10 cellular contexts compared by ENCODE assay signal in the genomic region with DNA sequence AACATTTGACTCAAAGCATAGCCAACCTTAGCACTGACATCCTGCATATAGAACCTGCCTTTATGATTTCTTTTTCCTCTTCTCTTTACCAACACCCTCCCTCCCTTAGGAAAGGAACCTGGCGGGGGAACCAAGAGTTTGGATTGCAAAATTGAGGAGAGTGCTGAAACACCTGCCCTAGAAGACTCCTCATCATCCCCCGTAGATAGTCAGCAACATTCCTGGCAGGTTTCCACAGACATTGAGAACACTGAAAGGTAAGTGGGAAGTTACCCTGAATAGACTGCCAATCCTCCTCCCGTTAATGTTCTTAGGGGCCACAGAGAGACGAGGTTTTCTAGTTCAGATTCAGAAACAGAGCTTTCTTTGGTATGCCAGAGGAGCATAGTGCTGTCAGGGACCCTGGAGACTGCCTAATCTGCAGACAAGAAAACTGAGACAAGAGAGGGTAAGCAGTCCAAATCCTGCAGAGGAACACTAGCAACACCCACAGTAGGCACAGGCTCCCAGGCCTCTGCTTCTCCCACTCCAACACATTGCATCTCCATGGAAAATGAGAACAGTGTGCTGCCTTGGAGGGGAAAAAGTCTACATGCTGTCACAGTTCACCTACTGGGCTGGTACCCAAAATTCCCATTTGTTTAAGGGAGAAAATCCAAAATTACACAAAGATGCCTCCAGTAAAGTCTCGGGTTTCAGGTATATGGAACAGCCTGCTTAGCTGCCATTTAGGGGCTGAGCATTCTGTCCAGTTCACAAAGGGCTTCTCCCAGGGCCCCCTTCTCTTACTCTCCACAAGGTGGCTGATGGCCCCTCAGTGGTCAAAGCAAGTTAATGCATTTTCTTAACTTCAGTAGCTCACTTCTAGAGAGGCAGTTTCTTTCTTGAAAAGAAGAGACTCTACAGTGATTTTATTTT.
DNase-seq lines count a peak whose midpoint lies in the region; ATAC-seq, FAIRE-seq and TF ChIP-seq lines count a peak whose summit lies in the region.
"Had no signal": no experiment of that assay in that cellular context is flagged by ENCODE, and none has a peak within 500 bp of the region (broad histone marks: within the 10 kb centered on the region; RNA-seq: fewer than 3 reads in every experiment).

No MANE protein-coding gene starts in this region.

- no peaks in the 10 kb centered on the region for H3K79me1 ChIP-seq in H1 (ENCODE audit: low read depth, low read length)

- H4K91ac ChIP-seq in H1 (replicated peaks; ENCODE audit: insufficient read length, low read length): no peak overlapping the region

- H2AFZ ChIP-seq in H1 (ENCODE audit: low read length): peak overlapping the region; percentile 29; the same call in 1 of the 2 replicates

- peak; percentile 77 to 82 for TF ChIP-seq RAD21 in H1 (IDR thresholded peaks at IDR 0.05 in 1 of 2, conservative IDR thresholded peaks at IDR 0.05 in 1 of 2; ENCODE audit: low read depth in 2 of 2, low read length in 2 of 2)

- no peak overlapping the region for H3K14ac ChIP-seq in H1 (ENCODE audit: insufficient read length)

- FAIRE-seq in H1 (lab: Jason Lieb, UNC): peak; percentile 36
- FAIRE-seq: GM18507 had no signal

- H2BK20ac ChIP-seq in H1 (ENCODE audit: low read length): no peak overlapping the region

- H4K8ac ChIP-seq in H1 (ENCODE audit: extremely low read depth, insufficient read depth, low read length): no peak overlapping the region

- TF ChIP-seq CTCF in GM12864 (IDR thresholded peaks at IDR 0.05; ENCODE audit: low read depth, low read length, missing control alignments) (peak; percentile 36), H1 (IDR thresholded peaks at IDR 0.05; ENCODE audit: control extremely low read depth in 1 of 3, insufficient read depth in 1 of 3, low read depth in 1 of 3, low read length in 3 of 3) (peak; percentile 42 to 98 (median 61)), neural crest cell (conservative IDR thresholded peaks at IDR 0.05) (peak; percentile 60), GM13976 (IDR thresholded peaks at IDR 0.05; ENCODE audit: borderline replicate concordance, control extremely low read depth, extremely low read depth, insufficient read depth, missing control alignments) (no peak)
- no peak for TF ChIP-seq CTCF in activated CD8-positive, alpha-beta T cell treated with anti-CD3 and anti-CD28 coated beads for 36 hours (IDR thresholded peaks at IDR 0.05)

- TF ChIP-seq POLR2A in H1 (IDR thresholded peaks at IDR 0.05; ENCODE audit: control extremely low read depth in 1 of 2, low read depth in 2 of 2, low read length in 2 of 2): no peak

- H3K18ac ChIP-seq in H1 (ENCODE audit: extremely low read depth, low read length): no peak overlapping the region

- H3K27ac Mint-ChIP-seq in neural crest cell (ENCODE audit: unreplicated experiment): no peak overlapping the region
- no peak overlapping the region for H3K27ac Mint-ChIP-seq in activated CD8-positive, alpha-beta T cell treated with anti-CD3 and anti-CD28 coated beads for 36 hours

- no peaks in the 10 kb centered on the region for H3K27me3 Mint-ChIP-seq in neural crest cell (ENCODE audit: low read depth)
- H3K27me3 Mint-ChIP-seq in activated CD8-positive, alpha-beta T cell treated with anti-CD3 and anti-CD28 coated beads for 36 hours: no peaks in the 10 kb centered on the region

- no peak overlapping the region for H3K56ac ChIP-seq in H1 (replicated peaks; ENCODE audit: insufficient read length, low read depth, low read length)

- no peak for ATAC-seq in GM18858 (IDR thresholded peaks at IDR 0.05; ENCODE audit: unreplicated experiment)
- no peak for ATAC-seq in activated CD8-positive, alpha-beta T cell treated with anti-CD3 and anti-CD28 coated beads for 36 hours

- TF ChIP-seq EP300 in H1 (IDR thresholded peaks at IDR 0.05; ENCODE audit: borderline replicate concordance in 1 of 2, low read depth in 2 of 2, low read length in 2 of 2): no peak

- no peak overlapping the region for H2BK12ac ChIP-seq in H1 (ENCODE audit: low read depth, low read length)

- no peak overlapping the region for H3K4me2 ChIP-seq in H1 (ENCODE audit: insufficient read depth in 1 of 2, low read depth in 2 of 2, low read length in 2 of 2)

- no peak overlapping the region for H2BK15ac ChIP-seq in H1 (ENCODE audit: low read length)

- H3K36me3 Mint-ChIP-seq in neural crest cell (ENCODE audit: low read depth): no peaks in the 10 kb centered on the region
- no peaks in the 10 kb centered on the region for H3K36me3 Mint-ChIP-seq in activated CD8-positive, alpha-beta T cell treated with anti-CD3 and anti-CD28 coated beads for 36 hours (ENCODE audit: low read depth)

- no peaks in the 10 kb centered on the region for H3K9me3 Mint-ChIP-seq in neural crest cell
- no peaks in the 10 kb centered on the region for H3K9me3 Mint-ChIP-seq in activated CD8-positive, alpha-beta T cell treated with anti-CD3 and anti-CD28 coated beads for 36 hours

- 85% methylated on average over 5 of the region's 5 CpGs; no CpG with 5 or more reads in 1 of the 2 experiments for WGBS in H1 (ENCODE audit: extremely low coverage in 1 of 2, insufficient coverage in 1 of 2, insufficient read length in 1 of 2, insufficient replicate concordance in 2 of 2, low coverage in 1 of 2, low lambda C conversion rate in 2 of 2, missing lambda C conversion rate in 1 of 2), 2 experiments

- H3K4me3 ChIP-seq in GM12864 (ENCODE audit: low read depth, low read length) (no peak overlapping the region), H1 (ENCODE audit: extremely low read depth in 1 of 4, insufficient read depth in 2 of 4, low read depth in 3 of 4, low read length in 4 of 4) (no peak overlapping the region)
- H3K4me3 ChIP-seq: breast epithelium had no signal

- H3K4me3 Mint-ChIP-seq in neural crest cell: no peak overlapping the region
- no peak overlapping the region for H3K4me3 Mint-ChIP-seq in activated CD8-positive, alpha-beta T cell treated with anti-CD3 and anti-CD28 coated beads for 36 hours

- H3K4me1 ChIP-seq in H1 (replicated peaks in 1 of 4; ENCODE audit: control insufficient read depth in 3 of 4, insufficient read depth in 4 of 4, low read length in 3 of 4): peaks cover 0 to 12% (median 2%) of the 10 kb centered on the region in 4 experiments; a peak in 4 of 7 replicates
- H3K4me1 ChIP-seq: breast epithelium had no signal

- DNase-seq in GM12864 (ENCODE audit: low read depth) (no peak), NAMALWA (ENCODE audit: low spot score) (peak; percentile 52), H1 (ENCODE audit: low read depth in 1 of 2, low spot score in 2 of 2) (no peak), neural crest cell (ENCODE audit: low read depth, low spot score) (no peak), NOMO-1 treated with DMSO at 0.1 percent for 48 hours (lab: John Stamatoyannopoulos, UW; ENCODE audit: unreplicated experiment) (no peak), GM13976 (ENCODE audit: low spot score) (no peak)
- no peak for DNase-seq in activated CD8-positive, alpha-beta T cell treated with anti-CD3 and anti-CD28 coated beads for 36 hours

- H3K4ac ChIP-seq in H1 (replicated peaks; ENCODE audit: insufficient read length, low read depth, low read length): no peak overlapping the region

- no peak overlapping the region for H2BK120ac ChIP-seq in H1 (replicated peaks; ENCODE audit: low read depth, low read length)

- no peak overlapping the region for H4K5ac ChIP-seq in H1 (ENCODE audit: insufficient read length, low read depth, low read length)

- H2AK5ac ChIP-seq in H1 (ENCODE audit: low read depth, low read length): no peak overlapping the region

- in situ Hi-C loops in GM13976 (cut with MboI; ENCODE audit: low sequenced_read_pairs, unreplicated experiment): no loop called here

- intact Hi-C loops in activated CD8-positive, alpha-beta T cell treated with anti-CD3 and anti-CD28 coated beads for 36 hours (cut with micrococcal nuclease): no loop called here

- no peaks in the 10 kb centered on the region for H3K79me2 ChIP-seq in H1 (ENCODE audit: control insufficient read depth in 1 of 2, insufficient read depth in 2 of 2, low read length in 2 of 2)

- H3K23me2 ChIP-seq in H1 (ENCODE audit: low read depth, low read length): no peaks in the 10 kb centered on the region

- H3K9me3 ChIP-seq in H1 (ENCODE audit: insufficient read depth in 2 of 2, low read depth in 1 of 2, low read length in 1 of 2): no peaks in the 10 kb centered on the region
- H3K9me3 ChIP-seq: breast epithelium had no signal

- H3K4me1 Mint-ChIP-seq in neural crest cell: no peaks in the 10 kb centered on the region
- no peaks in the 10 kb centered on the region for H3K4me1 Mint-ChIP-seq in activated CD8-positive, alpha-beta T cell treated with anti-CD3 and anti-CD28 coated beads for 36 hours (ENCODE audit: low read depth)

- H3K9ac ChIP-seq in H1 (replicated peaks in 1 of 4; ENCODE audit: extremely low read depth in 1 of 4, low read depth in 3 of 4, low read length in 3 of 4): no peak overlapping the region

- no peaks in the 10 kb centered on the region for H3K27me3 ChIP-seq in H1 (replicated peaks in 1 of 4; ENCODE audit: control insufficient read depth in 3 of 4, extremely low read depth in 1 of 4, insufficient read depth in 3 of 4, low read length in 3 of 4)
- H3K27me3 ChIP-seq: breast epithelium had no signal

- H2BK5ac ChIP-seq in H1 (ENCODE audit: low read depth, low read length): no peak overlapping the region

- no peak overlapping the region for H3K27ac ChIP-seq in H1 (ENCODE audit: low read depth, low read length)
- H3K27ac ChIP-seq: breast epithelium had no signal

- H4K20me1 ChIP-seq in H1 (replicated peaks in 1 of 2; ENCODE audit: control insufficient read depth in 1 of 2, insufficient read depth in 2 of 2, low read length in 2 of 2): no peaks in the 10 kb centered on the region

- H3K23ac ChIP-seq in H1 (ENCODE audit: insufficient read length): no peak overlapping the region

- POLR2A ChIA-PET in H1 (lab: Charles Lee; ENCODE audit: partially characterized antibody): no interaction called here
- POLR2A ChIA-PET in activated CD8-positive, alpha-beta T cell treated with anti-CD3 and anti-CD28 coated beads for 36 hours (lab: Charles Lee): no interaction called here

- CTCF ChIA-PET in H1 (lab: Charles Lee; ENCODE audit: partially characterized antibody): interaction anchor here (0.6 to 10.0 kb wide), 47 partner anchors 11 to 520 kb away, joined by 3 to 105 read pairs (median 4); no protein-coding TSS in a partner anchor
- CTCF ChIA-PET in activated CD8-positive, alpha-beta T cell treated with anti-CD3 and anti-CD28 coated beads for 36 hours (lab: Charles Lee): interaction anchor here (0.8 to 1.4 kb wide), 3 partner anchors 16 to 43 kb away, joined by 3 to 5 read pairs (median 3); no protein-coding TSS in a partner anchor

- H3K36me3 ChIP-seq in H1 (ENCODE audit: control insufficient read depth in 2 of 4, insufficient read depth in 4 of 4, low read length in 3 of 4): no peaks in the 10 kb centered on the region
- H3K36me3 ChIP-seq: breast epithelium had no signal

TF ChIP-seq in H1, 55 proteins besides CTCF, POLR2A, EP300 and RAD21 (continues in another document):
- TF ChIP-seq SRF (IDR thresholded peaks at IDR 0.05; ENCODE audit: low read depth, low read length) (no peak), KDM5A (IDR thresholded peaks at IDR 0.05; ENCODE audit: low read length) (no peak), KDM1A (IDR thresholded peaks at IDR 0.05; ENCODE audit: borderline replicate concordance, low read length) (no peak), SP2 (IDR thresholded peaks at IDR 0.05; ENCODE audit: low read length) (no peak)

Comparison
In these comparisons a context has a peak if more than half of its experiments do, and no peak if none do; other contexts are left out.
1. CTCF ChIP-seq: peak in GM12864 (single experiment), H1 (3 of 3) and neural crest cell (single experiment); none in activated CD8-positive, alpha-beta T cell treated with anti-CD3 and anti-CD28 coated beads for 36 hours (single experiment) and GM13976 (single experiment).